17 cellular contexts compared by ENCODE assay signal in the genomic region with DNA sequence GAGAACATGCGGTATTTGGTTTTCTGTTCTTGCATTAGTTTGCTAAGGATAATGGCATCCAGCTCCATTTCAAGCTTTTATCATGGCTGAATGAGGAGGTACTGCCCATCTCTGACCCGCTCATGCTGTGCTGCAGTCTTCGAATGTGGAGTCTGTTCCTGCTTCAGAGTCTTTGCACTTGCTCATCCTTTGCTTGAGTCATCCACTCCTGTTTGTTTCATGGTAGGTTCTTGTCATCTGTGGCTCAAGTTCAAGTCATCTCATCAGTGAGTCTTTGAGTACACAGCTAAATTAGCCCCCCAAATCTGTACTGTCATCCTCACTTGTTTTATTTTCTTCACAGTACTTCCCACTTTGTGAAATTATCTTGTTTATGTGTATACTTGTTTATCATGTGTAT. TPM values are rescaled to one million over a fixed set of nuclear protein-coding genes. Genes with fewer than 3 reads are reported as not detected.
DNase-seq lines count a peak whose midpoint lies in the region; ATAC-seq and TF ChIP-seq lines count a peak whose summit lies in the region.
"Had no signal": no experiment of that assay in that cellular context is flagged by ENCODE, and none has a peak within 500 bp of the region (broad histone marks: within the 10 kb centered on the region; RNA-seq: fewer than 3 reads in every experiment).

No MANE protein-coding gene starts in this region.

- H2AFZ ChIP-seq in GM23248 (no peak overlapping the region), GM23338 (no peak overlapping the region)
- H2AFZ ChIP-seq: PC-9 had no signal

- CTCF ChIA-PET in WTC11 (lab: Charles Lee): no interaction called here

- no peaks in the 10 kb centered on the region for H3K9me3 ChIP-seq in GM23248 (ENCODE audit: low read depth)

- H3F3A ChIP-seq in GM23248 (ENCODE audit: insufficient read depth) (no peaks in the 10 kb centered on the region), GM23338 (replicated peaks; ENCODE audit: low read depth) (no peaks in the 10 kb centered on the region)

- no peak overlapping the region for H3K27ac ChIP-seq in GM23248
- no peak overlapping the region for H3K27ac ChIP-seq in GM23338 (ENCODE audit: low read depth)
- H3K27ac ChIP-seq: HL-60, PC-9 had no signal

- H4K20me1 ChIP-seq in GM23248 (ENCODE audit: insufficient read depth) (no peaks in the 10 kb centered on the region), GM23338 (replicated peaks; ENCODE audit: insufficient read depth) (no peaks in the 10 kb centered on the region)

- POLR2A ChIA-PET in WTC11 (lab: Charles Lee): no interaction called here

- H3K4me1 Mint-ChIP-seq in activated T-cell treated with anti-CD3 and anti-CD28 coated beads, Interleukin-2, amount 50 U/mL, for 72 hours (ENCODE audit: low read depth): peaks cover 74% of the 10 kb centered on the region
- H3K4me1 Mint-ChIP-seq in WTC11 (peaks cover 12% of the 10 kb centered on the region), GM23338 (peaks cover 7% of the 10 kb centered on the region; the same call in 2 of the 3 replicates)
- peaks cover 39% of the 10 kb centered on the region for H3K4me1 Mint-ChIP-seq in stimulated activated effector memory CD8-positive, alpha-beta T cell treated with anti-CD3 and anti-CD28 coated beads, Interleukin-12 subunit alpha, Interleukin-12 subunit beta, amount 100 ng/mL, for 72 hours

- TF ChIP-seq CTCF in WTC11 (IDR thresholded peaks at IDR 0.05): no peak
- TF ChIP-seq CTCF in GM23338 (conservative IDR thresholded peaks at IDR 0.05; ENCODE audit: low read depth in 2 of 2): no peak

- peaks cover 12 to 16% of the 10 kb centered on the region in 2 donors for H3K36me3 Mint-ChIP-seq in activated T-cell treated with anti-CD3 and anti-CD28 coated beads, Interleukin-2, amount 50 U/mL, for 72 hours (ENCODE audit: insufficient read depth in 2 of 2)
- peaks cover 11% of the 10 kb centered on the region for H3K36me3 Mint-ChIP-seq in WTC11
- H3K36me3 Mint-ChIP-seq in stimulated activated effector memory CD8-positive, alpha-beta T cell treated with anti-CD3 and anti-CD28 coated beads, Interleukin-12 subunit alpha, Interleukin-12 subunit beta, amount 100 ng/mL, for 72 hours: peaks cover 26% of the 10 kb centered on the region
- H3K36me3 Mint-ChIP-seq in GM23338 (ENCODE audit: low read depth): peaks cover 8% of the 10 kb centered on the region

- H3K4me1 ChIP-seq in GM23248 (ENCODE audit: insufficient read depth) (peaks cover 13% of the 10 kb centered on the region; the same call in 1 of the 2 replicates), GM23338 (ENCODE audit: insufficient read depth) (no peaks in the 10 kb centered on the region)

- peak overlapping the region; percentile 10 for H3K27ac Mint-ChIP-seq in activated T-cell treated with anti-CD3 and anti-CD28 coated beads, Interleukin-2, amount 50 U/mL, for 72 hours
- H3K27ac Mint-ChIP-seq in WTC11: peak overlapping the region; percentile 68
- no peak overlapping the region for H3K27ac Mint-ChIP-seq in stimulated activated effector memory CD8-positive, alpha-beta T cell treated with anti-CD3 and anti-CD28 coated beads, Interleukin-12 subunit alpha, Interleukin-12 subunit beta, amount 100 ng/mL, for 72 hours
- H3K27ac Mint-ChIP-seq in GM23338: no peak overlapping the region
- H3K27ac Mint-ChIP-seq: CD4-positive, CD25-positive, alpha-beta regulatory T cell; HFFc6 had no signal

- 89 to 94% methylated on average over 3 of the region's 3 CpGs for whole genome bisulfite sequencing in GM23248 (ENCODE audit: low coverage in 1 of 2, low lambda C conversion rate in 2 of 2, missing lambda C conversion rate in 2 of 2), 2 experiments

- H3K9me2 ChIP-seq in GM23248 (ENCODE audit: insufficient read depth): no peaks in the 10 kb centered on the region
- no peaks in the 10 kb centered on the region for H3K9me2 ChIP-seq in GM23338 (ENCODE audit: insufficient read depth)

- H3K36me3 ChIP-seq in GM23248 (ENCODE audit: low read depth) (no peaks in the 10 kb centered on the region; the same call in 1 of the 2 replicates), GM23338 (ENCODE audit: insufficient read depth) (peaks cover 2% of the 10 kb centered on the region; the same call in 1 of the 2 replicates)

- no peak overlapping the region for H3K9ac ChIP-seq in GM23248

- no peak overlapping the region for H3K4me3 ChIP-seq in GM23248
- no peak overlapping the region for H3K4me3 ChIP-seq in GM23338
- H3K4me3 ChIP-seq: K562, PC-9 had no signal

- ATAC-seq in activated T-cell treated with anti-CD3 and anti-CD28 coated beads, Interleukin-2, amount 50 U/mL, for 72 hours (replicated peaks in 1 of 2): peak; percentile 84 to 85
- ATAC-seq in WTC11 (no peak), GM23338 (no peak)
- peak; percentile 92 for ATAC-seq in stimulated activated effector memory CD8-positive, alpha-beta T cell treated with anti-CD3 and anti-CD28 coated beads, Interleukin-12 subunit alpha, Interleukin-12 subunit beta, amount 100 ng/mL, for 72 hours
- ATAC-seq: Right ventricle myocardium inferior had no signal

- H3K27me3 Mint-ChIP-seq in activated T-cell treated with anti-CD3 and anti-CD28 coated beads, Interleukin-2, amount 50 U/mL, for 72 hours (ENCODE audit: low read depth): no peaks in the 10 kb centered on the region
- H3K27me3 Mint-ChIP-seq in WTC11 (ENCODE audit: low read depth): no peaks in the 10 kb centered on the region
- H3K27me3 Mint-ChIP-seq in GM23338 (ENCODE audit: insufficient read depth, low read depth, poor library complexity): peaks cover 3% of the 10 kb centered on the region
- H3K27me3 Mint-ChIP-seq: CD4-positive, CD25-positive, alpha-beta regulatory T cell had no signal

- peaks cover 79% of the 10 kb centered on the region for H3K79me2 ChIP-seq in GM23248 (ENCODE audit: insufficient read depth)
- H3K79me2 ChIP-seq in GM23338 (replicated peaks; ENCODE audit: insufficient read depth): peaks cover 34% of the 10 kb centered on the region

- H3K27me3 ChIP-seq in GM23248 (replicated peaks; ENCODE audit: insufficient read depth): no peaks in the 10 kb centered on the region
- H3K27me3 ChIP-seq in GM23338 (ENCODE audit: insufficient read depth): no peaks in the 10 kb centered on the region

- H3K9me3 Mint-ChIP-seq in activated T-cell treated with anti-CD3 and anti-CD28 coated beads, Interleukin-2, amount 50 U/mL, for 72 hours: no peaks in the 10 kb centered on the region
- H3K9me3 Mint-ChIP-seq in WTC11: no peaks in the 10 kb centered on the region
- H3K9me3 Mint-ChIP-seq in stimulated activated effector memory CD8-positive, alpha-beta T cell treated with anti-CD3 and anti-CD28 coated beads, Interleukin-12 subunit alpha, Interleukin-12 subunit beta, amount 100 ng/mL, for 72 hours: no peaks in the 10 kb centered on the region
- no peaks in the 10 kb centered on the region for H3K9me3 Mint-ChIP-seq in GM23338
- H3K9me3 Mint-ChIP-seq: HFFc6 had no signal

- peak overlapping the region in 1 of 2 donors; percentile 22 for H3K4me3 Mint-ChIP-seq in activated T-cell treated with anti-CD3 and anti-CD28 coated beads, Interleukin-2, amount 50 U/mL, for 72 hours
- H3K4me3 Mint-ChIP-seq in WTC11: no peak overlapping the region
- H3K4me3 Mint-ChIP-seq in stimulated activated effector memory CD8-positive, alpha-beta T cell treated with anti-CD3 and anti-CD28 coated beads, Interleukin-12 subunit alpha, Interleukin-12 subunit beta, amount 100 ng/mL, for 72 hours: no peak overlapping the region
- H3K4me3 Mint-ChIP-seq in GM23338: no peak overlapping the region
- H3K4me3 Mint-ChIP-seq: HFFc6 had no signal

- peak; percentile 6 to 15 for DNase-seq in activated T-cell treated with anti-CD3 and anti-CD28 coated beads, Interleukin-2, amount 50 U/mL, for 72 hours
- no peak for DNase-seq in activated T-cell treated with anti-CD3 and anti-CD28 coated beads, Interleukin-2, amount 50 U/mL, for 1 hour
- DNase-seq in GM23248: peak; percentile 26
- no peak for DNase-seq in WTC11 (ENCODE audit: low spot score)
- DNase-seq in stimulated activated effector memory CD8-positive, alpha-beta T cell treated with anti-CD3 and anti-CD28 coated beads, Interleukin-12 subunit alpha, Interleukin-12 subunit beta, amount 100 ng/mL, for 72 hours (ENCODE audit: low spot score in 2 of 2): no peak
- no peak for DNase-seq in GM23338 (ENCODE audit: low spot score)
- no peak for DNase-seq in AG08396 (ENCODE audit: low spot score)
- DNase-seq: Calu3; CD4-positive, CD25-positive, alpha-beta regulatory T cell; DMS79 treated with DMSO at 0.1 percent for 48 hours; HFFc6; NCI-H1092; NCI-H1694; PC-9 had no signal

- H3K4me2 ChIP-seq in GM23248 (ENCODE audit: unreplicated experiment) (no peak overlapping the region), GM23338 (no peak overlapping the region)
- H3K4me2 ChIP-seq: PC-9 had no signal

- in situ Hi-C loops in GM23248 (cut with MboI): loop anchor here (10.0 kb wide), 1 partner anchor 180 kb away; no protein-coding TSS in a partner anchor

TF ChIP-seq in WTC11, 78 proteins besides CTCF, POLR2A, EP300 and RAD21 (continues in another document):
- no peak for TF ChIP-seq FOXK1 (CRISPR knock-in tag; IDR thresholded peaks at IDR 0.05)
- TF ChIP-seq ZNF232 (CRISPR knock-in tag; IDR thresholded peaks at IDR 0.05): no peak
- no peak for TF ChIP-seq ZNF263 (CRISPR knock-in tag; IDR thresholded peaks at IDR 0.05; ENCODE audit: low read depth)

TF ChIP-seq in GM23338, 12 proteins besides CTCF, POLR2A, EP300 and RAD21 (continues in another document):
- no peak for TF ChIP-seq CREB1 (CRISPR knock-in tag; IDR thresholded peaks at IDR 0.05; ENCODE audit: low read depth)
- no peak for TF ChIP-seq EZH2 (IDR thresholded peaks at IDR 0.05; ENCODE audit: low read depth, unreplicated experiment)
- no peak for TF ChIP-seq STAT1 (IDR thresholded peaks at IDR 0.05; ENCODE audit: unreplicated experiment)
- TF ChIP-seq JUNB (IDR thresholded peaks at IDR 0.05; ENCODE audit: unreplicated experiment): no peak

RNA-seq across cellular contexts. Expression of gene UCHL3, which starts 5.4 kb away (rescaled TPM):
- 10 to 100 TPM; 30.8 to 32.3 TPM for total RNA-seq in activated T-cell treated with anti-CD3 and anti-CD28 coated beads, Interleukin-2, amount 50 U/mL, for 72 hours
- total RNA-seq in GM23248 (2014; rRNA removed; shearing (Covaris generic)): 42.8 and 46.7 TPM in 2 replicates
- 116 and 118 TPM in 2 replicates for polyA plus RNA-seq in GM23248 (2016; fragmentation: Nextera tagmentation; extraction: Ambion mirVana)
- 41.6 to 46.9 TPM (median 43.1 TPM) in 3 replicates for total RNA-seq in WTC11 (2021)
- total RNA-seq in GM23338 (2014; rRNA removed; shearing (Covaris generic)): 63.0 and 64.6 TPM in 2 replicates
- 130 and 143 TPM in 2 replicates for polyA plus RNA-seq in GM23338 (2016; fragmentation: Nextera tagmentation; extraction: Ambion mirVana)

RNA-seq across cellular contexts. Expression of gene COMMD6, which starts 17.3 kb away (rescaled TPM):
- 100 to 1,000 TPM; 125 to 128 TPM for total RNA-seq in activated T-cell treated with anti-CD3 and anti-CD28 coated beads, Interleukin-2, amount 50 U/mL, for 72 hours
- 79.3 and 100 TPM in 2 replicates for total RNA-seq in GM23248 (2014; rRNA removed; shearing (Covaris generic))
- 361 and 364 TPM in 2 replicates for polyA plus RNA-seq in GM23248 (2016; fragmentation: Nextera tagmentation; extraction: Ambion mirVana)
- 94.6 to 136 TPM (median 124 TPM) in 3 replicates for total RNA-seq in WTC11 (2021)
- 34.9 and 62.8 TPM in 2 replicates for total RNA-seq in GM23338 (2014; rRNA removed; shearing (Covaris generic))
- polyA plus RNA-seq in GM23338 (2016; fragmentation: Nextera tagmentation; extraction: Ambion mirVana): 339 and 378 TPM in 2 replicates

Comparison
In these comparisons a context has a peak if more than half of its experiments do, and no peak if none do; other contexts are left out.
1. DNase-seq: peak in activated T-cell treated with anti-CD3 and anti-CD28 coated beads, Interleukin-2, amount 50 U/mL, for 72 hours (2 of 2) and GM23248 (single experiment); none in activated T-cell treated with anti-CD3 and anti-CD28 coated beads, Interleukin-2, amount 50 U/mL, for 1 hour (single experiment), WTC11 (single experiment), stimulated activated effector memory CD8-positive, alpha-beta T cell treated with anti-CD3 and anti-CD28 coated beads, Interleukin-12 subunit alpha, Interleukin-12 subunit beta, amount 100 ng/mL, for 72 hours (0 of 2), GM23338 (single experiment) and AG08396 (single experiment).
2. ATAC-seq: peak in activated T-cell treated with anti-CD3 and anti-CD28 coated beads, Interleukin-2, amount 50 U/mL, for 72 hours (2 of 2) and stimulated activated effector memory CD8-positive, alpha-beta T cell treated with anti-CD3 and anti-CD28 coated beads, Interleukin-12 subunit alpha, Interleukin-12 subunit beta, amount 100 ng/mL, for 72 hours (single experiment); none in WTC11 (single experiment) and GM23338 (single experiment).
3. H3K27ac Mint-ChIP-seq: peak in activated T-cell treated with anti-CD3 and anti-CD28 coated beads, Interleukin-2, amount 50 U/mL, for 72 hours (single experiment) and WTC11 (single experiment); none in stimulated activated effector memory CD8-positive, alpha-beta T cell treated with anti-CD3 and anti-CD28 coated beads, Interleukin-12 subunit alpha, Interleukin-12 subunit beta, amount 100 ng/mL, for 72 hours (single experiment) and GM23338 (single experiment).